Comparison of ENCODE assay signal across 14 cellular contexts in the genomic region with DNA sequence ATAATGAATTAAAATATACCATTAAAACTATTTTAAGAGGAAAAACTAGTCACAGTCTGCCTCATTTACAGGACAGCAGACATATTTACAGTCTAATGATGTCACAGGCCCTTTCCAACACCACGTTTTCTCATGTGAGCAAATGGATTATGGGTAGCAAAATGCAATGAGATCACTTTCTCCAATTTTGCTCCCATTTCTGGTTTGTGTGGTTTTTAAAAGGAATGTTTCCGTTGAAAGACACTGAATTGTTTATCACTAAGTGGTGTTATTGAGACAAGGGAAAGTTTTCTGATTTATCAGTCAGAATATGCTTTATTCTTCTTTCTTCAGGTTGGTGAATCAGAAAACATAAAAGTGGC.
DNase-seq lines count a peak whose midpoint lies in the region; ATAC-seq and FAIRE-seq lines count a peak whose summit lies in the region.
"Had no signal": no experiment of that assay in that cellular context is flagged by ENCODE, and none has a peak within 500 bp of the region (broad histone marks: within the 10 kb centered on the region; RNA-seq: fewer than 3 reads in every experiment).

No MANE protein-coding gene starts in this region.

- H3K9ac ChIP-seq in SK-N-MC (ENCODE audit: insufficient read length): no peak overlapping the region

- H3K4me3 ChIP-seq in SK-N-MC: no peak overlapping the region; the same call in 1 of the 2 replicates
- H3K4me3 ChIP-seq: lung had no signal

- FAIRE-seq in urothelium cell line (lab: Jason Lieb, UNC): no peak
- FAIRE-seq: HepG2 had no signal

- ATAC-seq in GM21381 (IDR thresholded peaks at IDR 0.05; ENCODE audit: unreplicated experiment): no peak
- ATAC-seq: heart right ventricle, HepG2 had no signal

- no peaks in the 10 kb centered on the region for H3K9me3 Mint-ChIP-seq in activated naive CD4-positive, alpha-beta T cell treated with anti-CD3 and anti-CD28 coated beads, Interleukin-2, amount 50 U/mL, for 24 hours

- H3K36me3 Mint-ChIP-seq in activated naive CD4-positive, alpha-beta T cell treated with anti-CD3 and anti-CD28 coated beads, Interleukin-2, amount 50 U/mL, for 24 hours: no peaks in the 10 kb centered on the region

- no peak for DNase-seq in activated naive CD4-positive, alpha-beta T cell treated with Interleukin-2 at 50 U/mL for 16 hours
- DNase-seq in SK-N-MC (ENCODE audit: low read depth, low spot score): no peak
- DNase-seq in fibroblast of peridontal ligament (ENCODE audit: extremely low read depth): peak; percentile 83
- peak; percentile 16 for DNase-seq in urothelium cell line (ENCODE audit: low spot score)
- no peak for DNase-seq in activated CD4-positive, CD25-positive, alpha-beta regulatory T cell (lab: John Stamatoyannopoulos, UW)
- no peak for DNase-seq in caudate nucleus (lab: John Stamatoyannopoulos, UW)
- DNase-seq: amygdala, heart right ventricle, NCI-H2107, posterior cingulate gyrus had no signal

- H3K27ac Mint-ChIP-seq in activated naive CD4-positive, alpha-beta T cell treated with anti-CD3 and anti-CD28 coated beads, Interleukin-2, amount 50 U/mL, for 24 hours: peak overlapping the region; percentile 95

- H3K4me1 Mint-ChIP-seq in activated naive CD4-positive, alpha-beta T cell treated with anti-CD3 and anti-CD28 coated beads, Interleukin-2, amount 50 U/mL, for 24 hours: peaks cover 55% of the 10 kb centered on the region

- H3K36me3 ChIP-seq in SK-N-MC (ENCODE audit: insufficient read depth, low read length): no peaks in the 10 kb centered on the region
- H3K36me3 ChIP-seq: heart right ventricle had no signal

- H3K4me3 Mint-ChIP-seq in activated naive CD4-positive, alpha-beta T cell treated with anti-CD3 and anti-CD28 coated beads, Interleukin-2, amount 50 U/mL, for 24 hours: no peak overlapping the region

- no peaks in the 10 kb centered on the region for H3K27me3 Mint-ChIP-seq in activated naive CD4-positive, alpha-beta T cell treated with anti-CD3 and anti-CD28 coated beads, Interleukin-2, amount 50 U/mL, for 24 hours

- H3K27ac ChIP-seq in SK-N-MC (peak overlapping the region; percentile 73), caudate nucleus (ENCODE audit: low read depth, low read length) (no peak overlapping the region)

- no peaks in the 10 kb centered on the region for H3K9me3 ChIP-seq in SK-N-MC (ENCODE audit: low read depth, low read length)
- H3K9me3 ChIP-seq: heart right ventricle had no signal

Comparison
In these comparisons a context has a peak if more than half of its experiments do, and no peak if none do; other contexts are left out.
1. DNase-seq: peak in fibroblast of peridontal ligament (single experiment) and urothelium cell line (single experiment); none in activated naive CD4-positive, alpha-beta T cell treated with Interleukin-2 at 50 U/mL for 16 hours (single experiment), SK-N-MC (single experiment), activated CD4-positive, CD25-positive, alpha-beta regulatory T cell (0 of 4) and caudate nucleus (0 of 61).